In the genomic region with DNA sequence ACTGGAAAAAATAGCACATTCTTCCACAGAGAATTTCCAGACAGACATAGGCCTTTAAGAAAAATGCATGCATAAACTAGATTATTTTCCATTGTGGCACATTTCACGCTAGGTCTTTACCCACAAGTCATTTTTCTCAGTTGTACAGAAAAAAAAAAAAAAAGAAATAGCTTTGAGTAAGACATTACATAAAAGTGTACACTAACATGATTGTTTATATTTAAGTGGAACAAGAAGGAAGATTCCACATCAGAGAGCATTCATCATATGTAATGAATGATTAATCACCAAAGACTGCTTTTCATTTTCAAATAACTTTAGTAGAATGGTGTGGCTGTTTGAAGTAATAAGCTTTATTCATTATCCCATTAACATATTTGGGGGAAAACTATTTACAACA, we compare ENCODE assay signal across 28 cellular contexts.
"Had no signal": no experiment of that assay in that cellular context is flagged by ENCODE, and none has a peak within 500 bp of the region (broad histone marks: within the 10 kb centered on the region; RNA-seq: fewer than 3 reads in every experiment).

No MANE protein-coding gene starts in this region.

- ATAC-seq: activated naive CD4-positive, alpha-beta T cell treated with anti-CD3 and anti-CD28 coated beads, Interleukin-2, amount 50 U/mL, for 72 hours; activated naive CD8-positive, alpha-beta T cell treated with anti-CD3 and anti-CD28 coated beads, Interleukin-2, amount 50 U/mL, for 24 hours; activated T-cell treated with anti-CD3 and anti-CD28 coated beads, Interleukin-2, amount 50 U/mL, for 4 hours; activated T-cell treated with anti-CD3 and anti-CD28 coated beads, Interleukin-2, amount 50 U/mL, for 72 hours; activated T-helper 17 cell treated with anti-CD3 and anti-CD28 coated beads, Interleukin-2, amount 50 U/mL, for 72 hours; body of pancreas had no signal

- DNase-seq: activated effector memory CD4-positive, alpha-beta T cell treated with anti-CD3 and anti-CD28 coated beads, Interleukin-2, amount 50 U/mL, for 16 hours; activated effector memory CD4-positive, alpha-beta T cell treated with Interleukin-2 at 50 U/mL for 16 hours; activated gamma-delta T cell; activated gamma-delta T cell treated with Interleukin-2 at 50 U/mL for 16 hours; activated naive CD4-positive, alpha-beta T cell; activated naive CD4-positive, alpha-beta T cell treated with anti-CD3 and anti-CD28 coated beads for 36 hours; activated naive CD4-positive, alpha-beta T cell treated with anti-CD3 and anti-CD28 coated beads, Interleukin-2, amount 10 ng/mL, durations not matched to agents 7 days and 5 days; activated naive CD4-positive, alpha-beta T cell treated with anti-CD3 and anti-CD28 coated beads, Interleukin-2, amount 50 U/mL, for 16 hours; activated naive CD4-positive, alpha-beta T cell treated with Interleukin-2 at 50 U/mL for 16 hours; activated naive CD8-positive, alpha-beta T cell treated with anti-CD3 and anti-CD28 coated beads for 36 hours; activated naive CD8-positive, alpha-beta T cell treated with anti-CD3 and anti-CD28 coated beads, Interleukin-2, amount 10 ng/mL, durations not matched to agents 7 days and 5 days; activated naive CD8-positive, alpha-beta T cell treated with anti-CD3 and anti-CD28 coated beads, Interleukin-2, amount 50 U/mL, for 24 hours; activated T-cell treated with anti-CD3 and anti-CD28 coated beads, Interleukin-2, amount 50 U/mL, for 24 hours; activated T-cell treated with anti-CD3 and anti-CD28 coated beads, Interleukin-2, amount 50 U/mL, for 4 hours; activated T-cell treated with anti-CD3 and anti-CD28 coated beads, Interleukin-2, amount 50 U/mL, for 48 hours; activated T-cell treated with anti-CD3 and anti-CD28 coated beads, Interleukin-2, amount 50 U/mL, for 72 hours; adrenal gland; amniotic stem cell; amygdala; anterior cingulate cortex; aorta; body of pancreas; brain microvascular endothelial cell; caudate nucleus; central memory CD4-positive, alpha-beta T cell; cerebellar nuclear complex had no signal
